ENCODE assay signal across 8 cellular contexts in genomic region chr1:164558461-164559341, GRCh38. TPM values are rescaled to one million over a fixed set of nuclear protein-coding genes. Genes with fewer than 3 reads are reported as not detected.
DNase-seq lines count a peak whose midpoint lies in the region; ATAC-seq and TF ChIP-seq lines count a peak whose summit lies in the region.

TSS of gene PBX1 (plus strand) at chr1:164559184.

- H3K4me1 ChIP-seq in GM23338 (ENCODE audit: insufficient read depth) = peaks cover 33% of the 10 kb centered on the region

- H3K4me1 Mint-ChIP-seq in GM23338 = peaks cover 37% of the 10 kb centered on the region
- H3K4me1 Mint-ChIP-seq in natural killer cell treated with Interleukin-12 subunit alpha and Interleukin-12 subunit beta and Interleukin-15 and Interleukin-18, amount 100 ng/mL, for 72 hours (ENCODE audit: low read depth in 2 of 2) = peaks cover 3 to 4% of the 10 kb centered on the region in 2 donors

- no peak within 1 kb of the TSS for H2AFZ ChIP-seq in GM23338

- peaks cover 3% of the 10 kb centered on the region; the same call in 1 of the 3 replicates for H3K9me3 Mint-ChIP-seq in GM23338
- H3K9me3 Mint-ChIP-seq in natural killer cell treated with Interleukin-12 subunit alpha and Interleukin-12 subunit beta and Interleukin-15 and Interleukin-18, amount 100 ng/mL, for 72 hours = no peaks in the 10 kb centered on the region

- CTCF ChIA-PET in RWPE1 (lab: Yijun Ruan, JAX) = interaction anchor here (0.6 to 0.8 kb wide), 4 partner anchors 21 to 229 kb away, joined by 3 to 4 read pairs (median 3); no protein-coding TSS in a partner anchor

- H3K27me3 ChIP-seq in GM23338 (ENCODE audit: insufficient read depth) = no peaks in the 10 kb centered on the region

- H3K36me3 Mint-ChIP-seq in GM23338 (ENCODE audit: low read depth) = peaks cover 18% of the 10 kb centered on the region; the same call in 2 of the 3 replicates
- H3K36me3 Mint-ChIP-seq in natural killer cell treated with Interleukin-12 subunit alpha and Interleukin-12 subunit beta and Interleukin-15 and Interleukin-18, amount 100 ng/mL, for 72 hours = no peaks in the 10 kb centered on the region

- peak within 1 kb of the TSS; percentile 95 for H3K27ac Mint-ChIP-seq in GM23338
- H3K27ac Mint-ChIP-seq in natural killer cell treated with Interleukin-12 subunit alpha and Interleukin-12 subunit beta and Interleukin-15 and Interleukin-18, amount 100 ng/mL, for 72 hours = peak within 1 kb of the TSS in 1 of 2 donors; percentile 49

- ATAC-seq in GM23338 = peak; percentile 95
- ATAC-seq in natural killer cell treated with Interleukin-12 subunit alpha and Interleukin-12 subunit beta and Interleukin-15 and Interleukin-18, amount 100 ng/mL, for 72 hours = peak; percentile 100

- POLR2A ChIA-PET in RWPE1 (lab: Yijun Ruan, JAX; ENCODE audit: low non-redundant PET) = no interaction called here

- peaks cover 4% of the 10 kb centered on the region; the same call in 1 of the 2 replicates for H3F3A ChIP-seq in GM23338 (replicated peaks; ENCODE audit: low read depth)

- peaks cover 39% of the 10 kb centered on the region for H3K79me2 ChIP-seq in GM23338 (replicated peaks; ENCODE audit: insufficient read depth)

- DNase-seq in DMS53 (lab: John Stamatoyannopoulos, UW) = peak; percentile 97
- DNase-seq in GM23338 (ENCODE audit: low spot score) = peak; percentile 99
- DNase-seq in LNCaP clone FGC (ENCODE audit: low read depth) = peak; percentile 94
- peak; percentile 97 for DNase-seq in RWPE1 (ENCODE audit: low spot score)
- DNase-seq in activated effector memory CD4-positive, alpha-beta T cell treated with anti-CD3 and anti-CD28 coated beads, Interleukin-2, amount 50 U/mL, for 16 hours = peak; percentile 84
- DNase-seq in fibroblast of the conjunctiva (ENCODE audit: low read depth) = peak; percentile 97
- DNase-seq in natural killer cell treated with Interleukin-12 subunit alpha and Interleukin-12 subunit beta and Interleukin-15 and Interleukin-18, amount 100 ng/mL, for 72 hours (ENCODE audit: low spot score) = peak; percentile 89
- peak; percentile 29 to 71 (median 60) for DNase-seq in stimulated activated naive CD4-positive, alpha-beta T cell (lab: John Stamatoyannopoulos, UW)

- TF ChIP-seq CTCF in GM23338 (conservative IDR thresholded peaks at IDR 0.05; ENCODE audit: low read depth in 2 of 2) (no peak), LNCaP clone FGC (IDR thresholded peaks at IDR 0.05; ENCODE audit: control insufficient read depth, extremely low read depth, insufficient read depth) (no peak), RWPE1 (conservative IDR thresholded peaks at IDR 0.05; ENCODE audit: low read depth) (no peak)

- H3K9me2 ChIP-seq in GM23338 (ENCODE audit: insufficient read depth) = no peaks in the 10 kb centered on the region

- peaks cover 1% of the 10 kb centered on the region for H3K27me3 Mint-ChIP-seq in GM23338 (ENCODE audit: insufficient read depth, low read depth, poor library complexity)
- H3K27me3 Mint-ChIP-seq in natural killer cell treated with Interleukin-12 subunit alpha and Interleukin-12 subunit beta and Interleukin-15 and Interleukin-18, amount 100 ng/mL, for 72 hours = peaks cover 16 to 32% of the 10 kb centered on the region in 2 donors

- H3K27ac ChIP-seq in GM23338 (ENCODE audit: low read depth) (peak within 1 kb of the TSS; percentile 90), RWPE1 (peak within 1 kb of the TSS; percentile 81)

- peak within 1 kb of the TSS; percentile 80 for H3K4me2 ChIP-seq in GM23338

- peak within 1 kb of the TSS; percentile 81 for H3K4me3 ChIP-seq in GM23338
- peak within 1 kb of the TSS; percentile 57 for H3K4me3 ChIP-seq in LNCaP clone FGC (ENCODE audit: low read depth, low read length)

- peak within 1 kb of the TSS; percentile 99 for H3K4me3 Mint-ChIP-seq in GM23338
- H3K4me3 Mint-ChIP-seq in natural killer cell treated with Interleukin-12 subunit alpha and Interleukin-12 subunit beta and Interleukin-15 and Interleukin-18, amount 100 ng/mL, for 72 hours = peak within 1 kb of the TSS; percentile 81

- H4K20me1 ChIP-seq in GM23338 (replicated peaks; ENCODE audit: insufficient read depth) = peaks cover 3% of the 10 kb centered on the region; the same call in 1 of the 2 replicates

- no peaks in the 10 kb centered on the region for H3K36me3 ChIP-seq in GM23338 (ENCODE audit: insufficient read depth)

TF ChIP-seq in GM23338, 12 proteins besides CTCF, POLR2A, EP300 and RAD21:
- TF ChIP-seq POLR2AphosphoS5 (IDR thresholded peaks at IDR 0.05; ENCODE audit: low read depth) (peak; percentile 64), NANOG (IDR thresholded peaks at IDR 0.05; ENCODE audit: borderline replicate concordance) (no peak; the same call in 1 of the 2 replicates)
TF ChIP-seq in GM23338: peak in this region for 1.

RNA-seq across cellular contexts. Expression of gene PBX1, which starts in this region (rescaled TPM):
- 84.2 and 104 TPM in 2 replicates for total RNA-seq in GM23338 (2014; rRNA removed; shearing (Covaris generic))
- polyA plus RNA-seq in GM23338 (2016; fragmentation: Nextera tagmentation; extraction: Ambion mirVana) = 39.3 and 40.0 TPM in 2 replicates
- total RNA-seq in natural killer cell treated with Interleukin-12 subunit alpha and Interleukin-12 subunit beta and Interleukin-15 and Interleukin-18, amount 100 ng/mL, for 72 hours = under 1 TPM in 1 of 2 donors, not detected in 1; 0.53 TPM

Comparison
In these comparisons a context has a peak if more than half of its experiments do, and no peak if none do; other contexts are left out.
1. Peak in every context shown above with its lines: DNase-seq, ATAC-seq, H3K4me3 ChIP-seq and H3K27ac ChIP-seq.
2. RNA of gene PBX1 (total RNA-seq): 84.2 to 104 TPM in GM23338; 0.53 TPM in natural killer cell treated with Interleukin-12 subunit alpha and Interleukin-12 subunit beta and Interleukin-15 and Interleukin-18, amount 100 ng/mL, for 72 hours; every median in the first group is over 10 times any median in the second.
3. Peak in DNase-seq and ATAC-seq in natural killer cell treated with Interleukin-12 subunit alpha and Interleukin-12 subunit beta and Interleukin-15 and Interleukin-18, amount 100 ng/mL, for 72 hours; RNA of the gene not detected or under 1 TPM.